Comparison of ENCODE assay signal across 14 cellular contexts in genomic region chr17:81482673-81483072, GRCh38. TPM values are rescaled to one million over a fixed set of nuclear protein-coding genes. Genes with fewer than 3 reads are reported as not detected.
DNase-seq lines count a peak whose midpoint lies in the region; ATAC-seq and TF ChIP-seq lines count a peak whose summit lies in the region.
"Had no signal": no experiment of that assay in that cellular context is flagged by ENCODE, and none has a peak within 500 bp of the region (broad histone marks: within the 10 kb centered on the region; RNA-seq: fewer than 3 reads in every experiment).

No MANE protein-coding gene starts in this region.

- H3K4me3 ChIP-seq in heart left ventricle, result no peak overlapping the region
- no peak overlapping the region for H3K4me3 ChIP-seq in right atrium auricular region
- peak overlapping the region; percentile 61 for H3K4me3 ChIP-seq in OCI-LY7 (ENCODE audit: low read depth, low read length, poor library complexity, severe bottlenecking)
- no peak overlapping the region for H3K4me3 ChIP-seq in mesendoderm (ENCODE audit: low read length)
- peak overlapping the region; percentile 1 for H3K4me3 ChIP-seq in thymus (ENCODE audit: low read length)
- H3K4me3 ChIP-seq in esophagus squamous epithelium, result no peak overlapping the region
- H3K4me3 ChIP-seq: lung had no signal

- peak overlapping the region; percentile 27 for H3K9ac ChIP-seq in mesendoderm (ENCODE audit: low read length)

- 58 to 74% (median 63%) methylated on average over 11 of the region's 11 CpGs for whole genome bisulfite sequencing in heart left ventricle, 4 donors
- no CpG with 5 or more reads among the region's 11 CpGs for WGBS in mesendoderm (ENCODE audit: extremely low coverage, insufficient coverage, low lambda C conversion rate)
- WGBS in thymus, result 39% methylated on average over 11 of the region's 11 CpGs
- WGBS in esophagus squamous epithelium, 2 donors, result 50 to 58% methylated on average over 6 to 10 of the region's 11 CpGs

- H4K20me1 ChIP-seq in OCI-LY7 (ENCODE audit: insufficient read depth, low read length), result no peaks in the 10 kb centered on the region

- no peak overlapping the region for H3K4ac ChIP-seq in mesendoderm (ENCODE audit: low read depth, low read length)

- H4K8ac ChIP-seq in mesendoderm (ENCODE audit: low read depth, low read length), result no peak overlapping the region

- peaks cover 0 to 8% (median 0%) of the 10 kb centered on the region in 9 donors for H3K27me3 ChIP-seq in heart left ventricle
- H3K27me3 ChIP-seq in right atrium auricular region, result no peaks in the 10 kb centered on the region
- no peaks in the 10 kb centered on the region for H3K27me3 ChIP-seq in mesendoderm (ENCODE audit: insufficient read depth, low read length, poor library complexity)
- no peaks in the 10 kb centered on the region for H3K27me3 ChIP-seq in thymus (ENCODE audit: control insufficient read depth, insufficient read depth)
- peaks cover 0 to 31% (median 0%) of the 10 kb centered on the region in 4 donors for H3K27me3 ChIP-seq in esophagus squamous epithelium

- H3K18ac ChIP-seq in mesendoderm (ENCODE audit: low read length), result no peak overlapping the region

- H3K36me3 ChIP-seq in heart left ventricle, result no peaks in the 10 kb centered on the region
- H3K36me3 ChIP-seq in right atrium auricular region, result no peaks in the 10 kb centered on the region
- no peaks in the 10 kb centered on the region for H3K36me3 ChIP-seq in OCI-LY7 (ENCODE audit: insufficient read depth, low read length)
- no peaks in the 10 kb centered on the region for H3K36me3 ChIP-seq in mesendoderm (ENCODE audit: control insufficient read depth, insufficient read depth, low read length)
- H3K36me3 ChIP-seq in thymus (ENCODE audit: control insufficient read depth, insufficient read depth), result no peaks in the 10 kb centered on the region
- no peaks in the 10 kb centered on the region for H3K36me3 ChIP-seq in esophagus squamous epithelium

- H2BK15ac ChIP-seq in mesendoderm (replicated peaks; ENCODE audit: low read depth), result no peak overlapping the region

- H3K79me1 ChIP-seq in mesendoderm (ENCODE audit: low read length), result no peaks in the 10 kb centered on the region

- no peak overlapping the region for H2BK5ac ChIP-seq in mesendoderm (ENCODE audit: low read length)

- POLR2A ChIA-PET in OCI-LY7 (lab: Charles Lee), result no interaction called here

- H3K4me2 ChIP-seq in OCI-LY7 (ENCODE audit: low read length) (peak overlapping the region; percentile 69; the same call in 1 of the 2 replicates), mesendoderm (ENCODE audit: low read length) (no peak overlapping the region)

- H4K5ac ChIP-seq in mesendoderm (ENCODE audit: low read length), result no peak overlapping the region

- H3K79me2 ChIP-seq in OCI-LY7 (ENCODE audit: insufficient read depth, low read depth, low read length), result no peaks in the 10 kb centered on the region
- H3K79me2 ChIP-seq in mesendoderm (ENCODE audit: control insufficient read depth, insufficient read depth, low read length), result no peaks in the 10 kb centered on the region

- intact Hi-C loops in heart left ventricle (cut with DNase I) (loop anchor here (2.0 to 10.0 kb wide), 11 partner anchors 55 to 340 kb away; partner anchors contain the start of genes SLC38A10 (in 3 of the 10) and BAHCC1 (in 1 of the 10)), OCI-LY7 (cut with micrococcal nuclease; ENCODE audit: unreplicated experiment) (loop anchor here (5.0 kb wide), 1 partner anchor 340 kb away; no protein-coding TSS in a partner anchor), esophagus squamous epithelium (cut with DNase I) (loop anchor here (5.0 to 10.0 kb wide), 3 partner anchors 80 to 230 kb away; partner anchors contain the start of gene SLC38A10)

- H3K9me3 ChIP-seq in heart left ventricle (no peaks in the 10 kb centered on the region), right atrium auricular region (no peaks in the 10 kb centered on the region), OCI-LY7 (ENCODE audit: low read length) (no peaks in the 10 kb centered on the region), thymus (ENCODE audit: control insufficient read depth) (no peaks in the 10 kb centered on the region), esophagus squamous epithelium (no peaks in the 10 kb centered on the region)

- TF ChIP-seq CTCF in heart left ventricle (IDR thresholded peaks at IDR 0.05) (no peak), right atrium auricular region (IDR thresholded peaks at IDR 0.05) (no peak), OCI-LY7 (conservative IDR thresholded peaks at IDR 0.05; ENCODE audit: low read length) (no peak), esophagus squamous epithelium (IDR thresholded peaks at IDR 0.05) (no peak)

- H3K4me1 ChIP-seq in heart left ventricle (peaks cover 0 to 59% (median 44%) of the 10 kb centered on the region in 12 donors), right atrium auricular region (peaks cover 0 to 52% of the 10 kb centered on the region in 2 donors), OCI-LY7 (ENCODE audit: insufficient read depth, low read length, poor library complexity, severe bottlenecking) (peaks cover 39% of the 10 kb centered on the region), mesendoderm (ENCODE audit: control insufficient read depth, low read depth, low read length) (no peaks in the 10 kb centered on the region), thymus (ENCODE audit: control insufficient read depth, insufficient read depth, low read length) (peaks cover 37% of the 10 kb centered on the region), esophagus squamous epithelium (peaks cover 39 to 61% (median 42%) of the 10 kb centered on the region in 3 donors)

- H3K23ac ChIP-seq in mesendoderm (ENCODE audit: low read length), result no peak overlapping the region

- ATAC-seq in heart left ventricle, result no peak
- ATAC-seq: activated naive CD4-positive, alpha-beta T cell treated with anti-CD3 and anti-CD28 coated beads, Interleukin-2, amount 50 U/mL, for 72 hours had no signal

- no peak overlapping the region for H3K56ac ChIP-seq in mesendoderm (ENCODE audit: low read length)

- DNase-seq in heart left ventricle (no peak), right atrium auricular region (ENCODE audit: low spot score) (no peak), OCI-LY7 (ENCODE audit: low spot score) (no peak), mesendoderm (no peak), esophagus squamous epithelium (lab: John Stamatoyannopoulos, UW) (no peak), NCI-H226 (no peak), Ammon's horn (ENCODE audit: low spot score) (no peak)
- DNase-seq: erythroblast; NCI-H510A; stimulated activated CD4-positive, alpha-beta T cell treated with anti-CD3 and anti-CD28 coated beads, Interleukin-4, amount 100 ng/mL, for 1 hour; stimulated activated naive CD4-positive, alpha-beta T cell had no signal

- no peak overlapping the region for H2AK5ac ChIP-seq in mesendoderm (ENCODE audit: low read length)

- TF ChIP-seq POLR2A in heart left ventricle (IDR thresholded peaks at IDR 0.05), result no peak
- no peak for TF ChIP-seq POLR2A in esophagus squamous epithelium (IDR thresholded peaks at IDR 0.05)

- no peaks in the 10 kb centered on the region for H3K9me2 ChIP-seq in OCI-LY7 (ENCODE audit: insufficient read depth, low read length)

- no TSS peak for BruUV-seq in OCI-LY7 (replicated peaks; lab: Mats Ljungman, UMichigan)

- no peak overlapping the region for H2BK120ac ChIP-seq in mesendoderm (ENCODE audit: low read depth, low read length)

- peak overlapping the region in 8 of 12 donors; percentile 3 to 62 (median 38) for H3K27ac ChIP-seq in heart left ventricle
- no peak overlapping the region for H3K27ac ChIP-seq in right atrium auricular region
- no peak overlapping the region for H3K27ac ChIP-seq in OCI-LY7 (ENCODE audit: low read depth, low read length, poor library complexity, severe bottlenecking)
- no peak overlapping the region for H3K27ac ChIP-seq in mesendoderm (ENCODE audit: low read depth, low read length)
- no peak overlapping the region for H3K27ac ChIP-seq in thymus (ENCODE audit: low read depth)
- no peak overlapping the region for H3K27ac ChIP-seq in esophagus squamous epithelium

- CTCF ChIA-PET in OCI-LY7 (lab: Charles Lee; ENCODE audit: unreplicated experiment), result no interaction called here

- no peak overlapping the region; the same call in 1 of the 2 replicates for H2AFZ ChIP-seq in OCI-LY7 (ENCODE audit: low read length)

RNA-seq across cellular contexts. Expression of gene ACTG1, which starts 29.9 kb away (rescaled TPM):
- total RNA-seq in heart left ventricle, result 1,000 to 10,000 TPM in 2 of 9 donors, 100 to 1,000 TPM in 7; 335 to 1,653 (median 423) TPM
- polyA plus RNA-seq in heart left ventricle, result 1,000 to 10,000 TPM in 1 of 2 donors, 100 to 1,000 TPM in 1; 149 to 1,468 TPM
- total RNA-seq in right atrium auricular region, result 1,000 to 10,000 TPM; 1,076 to 1,610 TPM
- 2,245 and 2,707 TPM in 2 replicates for total RNA-seq in OCI-LY7 (2014; rRNA removed; shearing (Covaris generic))
- total RNA-seq in OCI-LY7 (2022), result 2,459 and 2,894 TPM in 2 replicates
- 9,422 TPM for polyA plus RNA-seq in mesendoderm (2013, experiment 1 of 2)
- 9,613 TPM for polyA plus RNA-seq in mesendoderm (2013, experiment 2 of 2)
- polyA plus RNA-seq in thymus, result 2,739 TPM
- total RNA-seq in esophagus squamous epithelium, result 1,000 to 10,000 TPM; 3,349 to 6,664 (median 4,433) TPM

RNA-seq across cellular contexts. Expression of gene FSCN2, which starts 45.5 kb away (rescaled TPM):
- total RNA-seq in heart left ventricle (under 1 TPM in 6 of 9 donors, not detected in 3; 0.22 to 0.72 (median 0.45) TPM), right atrium auricular region (under 1 TPM; 0.63 to 0.74 TPM), OCI-LY7 (2022) (4.3 and 6.7 TPM in 2 replicates), esophagus squamous epithelium (1 to 10 TPM in 3 of 4 donors, not detected in 1; 1.1 to 2.3 (median 1.8) TPM)
- polyA plus RNA-seq in heart left ventricle (under 1 TPM; 0.28 to 0.42 TPM), thymus (0.87 TPM)
- 1.3 and 1.6 TPM in 2 replicates for total RNA-seq in OCI-LY7 (2014; rRNA removed; shearing (Covaris generic))
- polyA plus RNA-seq in mesendoderm (2013, experiment 1 of 2), result not detected
- not detected for polyA plus RNA-seq in mesendoderm (2013, experiment 2 of 2)

Comparison
In these comparisons a context has a peak if more than half of its experiments do, and no peak if none do; other contexts are left out.
1. H3K27ac ChIP-seq: peak in heart left ventricle (8 of 12); none in right atrium auricular region (0 of 2), OCI-LY7 (single experiment), mesendoderm (single experiment), thymus (single experiment) and esophagus squamous epithelium (0 of 4).
2. H3K4me3 ChIP-seq: peak in OCI-LY7 (single experiment) and thymus (single experiment); none in heart left ventricle (0 of 12), right atrium auricular region (0 of 2), mesendoderm (single experiment) and esophagus squamous epithelium (0 of 4).